ENCODE assay signal across 14 cellular contexts in the genomic region with DNA sequence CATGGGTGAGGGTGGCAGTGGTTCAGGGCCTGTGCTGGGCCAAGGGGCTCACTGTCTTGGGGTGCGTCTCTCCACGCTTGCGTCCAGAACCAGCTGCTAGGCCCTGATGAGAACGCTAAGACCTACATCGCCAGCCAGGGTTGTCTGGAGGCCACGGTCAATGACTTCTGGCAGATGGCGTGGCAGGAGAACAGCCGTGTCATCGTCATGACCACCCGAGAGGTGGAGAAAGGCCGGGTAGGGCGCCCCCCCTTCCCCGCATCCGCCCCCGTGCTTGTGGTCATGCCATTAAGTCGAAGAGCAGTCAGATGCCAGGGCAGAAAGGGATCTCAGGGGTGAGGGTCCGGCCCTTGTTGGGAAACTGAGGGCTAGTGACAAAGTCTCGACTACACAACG. TPM values are rescaled to one million over a fixed set of nuclear protein-coding genes. Genes with fewer than 3 reads are reported as not detected.
A peak's percentile ranks its signal among the peaks of the same experiment; 100 is the strongest.
DNase-seq lines count a peak whose midpoint lies in the region; ATAC-seq, FAIRE-seq and TF ChIP-seq lines count a peak whose summit lies in the region.
"Had no signal": no experiment of that assay in that cellular context is flagged by ENCODE, and none has a peak within 500 bp of the region (broad histone marks: within the 10 kb centered on the region; RNA-seq: fewer than 3 reads in every experiment).

No MANE protein-coding gene starts in this region.

- FAIRE-seq in GM12878 (lab: Jason Lieb, UNC), result no peak

- H3K4me3 ChIP-seq in SK-N-SH (ENCODE audit: low read depth in 2 of 2, low read length in 1 of 2) (no peak overlapping the region), GM12878 (peak overlapping the region; percentile 95; the same call in 1 of the 2 replicates), skin epidermis (no peak overlapping the region)

- intact Hi-C loops in GM12878 (cut with micrococcal nuclease; ENCODE audit: unreplicated experiment), result no loop called here

- no peaks in the 10 kb centered on the region for H3K36me3 ChIP-seq in SK-N-SH (replicated peaks in 1 of 2; ENCODE audit: control insufficient read depth in 1 of 2, insufficient read depth in 2 of 2, low read length in 1 of 2)
- H3K36me3 ChIP-seq in KOPT-K1 (ENCODE audit: insufficient read depth, low read length), result peaks cover 58% of the 10 kb centered on the region
- H3K36me3 ChIP-seq in GM12878 (ENCODE audit: control insufficient read depth in 2 of 2, insufficient read depth in 2 of 2, low read length in 1 of 2), result peaks cover 11 to 39% of the 10 kb centered on the region in 2 experiments

- no peak for TF ChIP-seq RAD21 in SK-N-SH (IDR thresholded peaks at IDR 0.05; ENCODE audit: low read length)
- no peak for TF ChIP-seq RAD21 in GM12878 (IDR thresholded peaks at IDR 0.05; ENCODE audit: insufficient read depth, low read depth, low read length)

- ATAC-seq in SK-N-SH treated with all-trans-retinoic acid at 6 μM for 48 hours (no peak), GM12878 (0 out of 3 replicates have a peak, but pooled peaks have one; percentile 0), HG03439 (IDR thresholded peaks at IDR 0.05; ENCODE audit: unreplicated experiment) (no peak)
- ATAC-seq: left cardiac atrium had no signal

- no peak overlapping the region for H2AFZ ChIP-seq in SK-N-SH (ENCODE audit: low read depth)
- H2AFZ ChIP-seq in GM12878 (ENCODE audit: control insufficient read depth, low read depth, low read length), result no peak overlapping the region

- H3K9ac ChIP-seq in SK-N-SH (no peak overlapping the region), GM12878 (ENCODE audit: control insufficient read depth, insufficient read depth, low read length) (peak overlapping the region; percentile 63)

- POLR2A ChIA-PET in SK-N-SH (lab: Yijun Ruan, JAX), result no interaction called here
- POLR2A ChIA-PET in GM12878 (lab: Charles Lee), result interaction anchor here (1.2 to 13.5 kb wide), 3 partner anchors 9 to 31 kb away, joined by 4 to 524 read pairs (median 7); partner anchors contain the start of genes C12orf57, PTPN6 and RNU7-1

- BruUV-seq in GM12878 (replicated peaks; lab: Mats Ljungman, UMichigan), result no TSS peak

- H3K27ac ChIP-seq in SK-N-SH (ENCODE audit: low read depth in 2 of 2, low read length in 1 of 2), result no peak overlapping the region
- H3K27ac ChIP-seq in KOPT-K1 (ENCODE audit: low read depth, low read length, poor library complexity, severe bottlenecking), result peak overlapping the region; percentile 97
- H3K27ac ChIP-seq in GM12878 (ENCODE audit: control insufficient read depth, insufficient read depth), result peak overlapping the region; percentile 99
- peak overlapping the region in 11 of 21 experiments; percentile 32 to 98 (median 51) for H3K27ac ChIP-seq in skin epidermis
- H3K27ac ChIP-seq: 22Rv1 had no signal

- TF ChIP-seq EP300 in SK-N-SH (IDR thresholded peaks at IDR 0.05; ENCODE audit: borderline replicate concordance in 1 of 2, low read depth in 1 of 2, low read length in 1 of 2), result no peak
- TF ChIP-seq EP300 in GM12878 (IDR thresholded peaks at IDR 0.05; ENCODE audit: borderline replicate concordance in 1 of 2, control insufficient read depth in 1 of 2, low read depth in 2 of 2, low read length in 2 of 2), result peak in 1 of 2 experiments; percentile 20; a peak in 1 of 4 replicates

- H3K4me1 ChIP-seq in SK-N-SH (ENCODE audit: control insufficient read depth in 1 of 2, insufficient read depth in 2 of 2, low read depth in 1 of 2, low read length in 1 of 2) (no peaks in the 10 kb centered on the region; a peak in 2 of 4 replicates), GM12878 (ENCODE audit: control insufficient read depth, insufficient read depth, low read length) (peaks cover 77% of the 10 kb centered on the region)

- no peaks in the 10 kb centered on the region for H4K20me1 ChIP-seq in SK-N-SH (ENCODE audit: insufficient read depth)
- no peaks in the 10 kb centered on the region for H4K20me1 ChIP-seq in GM12878 (ENCODE audit: control insufficient read depth, insufficient read depth)

- no peak for TF ChIP-seq POLR2A in GM12878 (IDR thresholded peaks at IDR 0.05; ENCODE audit: low read depth, low read length)

- H3K9me3 ChIP-seq in SK-N-SH (no peaks in the 10 kb centered on the region), KOPT-K1 (ENCODE audit: insufficient read depth, low read length, poor library complexity, severe bottlenecking) (no peaks in the 10 kb centered on the region), GM12878 (replicated peaks; ENCODE audit: control insufficient read depth, insufficient read depth, low read length) (no peaks in the 10 kb centered on the region)

- H3K4me2 ChIP-seq in SK-N-SH, result no peak overlapping the region
- peak overlapping the region; percentile 99 for H3K4me2 ChIP-seq in GM12878 (ENCODE audit: control insufficient read depth, insufficient read depth)

- peak; percentile 27 for DNase-seq in SK-N-SH
- DNase-seq in GM12878 (ENCODE audit: low read depth, low spot score), result no peak
- DNase-seq in NCI-H774 (lab: John Stamatoyannopoulos, UW), result no peak
- no peak for DNase-seq in NCI-H1092 treated with DMSO at 0.1 percent for 48 hours (lab: John Stamatoyannopoulos, UW)
- DNase-seq: activated CD4-positive, CD25-positive, alpha-beta regulatory T cell; DMS153; left cardiac atrium; NCI-H446 treated with DMSO at 0.1 percent for 48 hours; occipital lobe had no signal

- in situ Hi-C loops in GM12878 (cut with MboI), result loop anchor here (25.0 kb wide), 1 partner anchor 1681 kb away; no protein-coding TSS in a partner anchor

- H3K9me2 ChIP-seq in SK-N-SH, result no peaks in the 10 kb centered on the region

- RAD21 ChIA-PET in GM12878 (lab: Charles Lee; ENCODE audit: unreplicated experiment), result interaction anchor here (1.2 to 13.5 kb wide), 3 partner anchors 10 to 203 kb away, joined by 3 to 426 read pairs (median 6); partner anchors contain the start of genes C12orf57, C1RL, MLF2 and RNU7-1

- CTCF ChIA-PET in SK-N-SH (lab: Yijun Ruan, JAX) (interaction anchor here (1.6 to 2.4 kb wide), 4 partner anchors 8 to 13 kb away, joined by 4 to 15 read pairs (median 5); partner anchors contain the start of genes C12orf57 and RNU7-1), GM12878 (lab: Yijun Ruan, JAX) (interaction anchor here (1.0 to 13.2 kb wide), 3 partner anchors 9 to 32 kb away, joined by 3 to 645 read pairs (median 6); partner anchors contain the start of genes C12orf57, PTPN6 and RNU7-1)

- H3K27me3 ChIP-seq in SK-N-SH (ENCODE audit: insufficient read depth) (no peaks in the 10 kb centered on the region), GM12878 (replicated peaks in 1 of 2; ENCODE audit: control insufficient read depth in 2 of 2, insufficient read depth in 2 of 2, low read length in 1 of 2) (no peaks in the 10 kb centered on the region)

- TF ChIP-seq CTCF in SK-N-SH (IDR thresholded peaks at IDR 0.05) (no peak), GM12878 (IDR thresholded peaks at IDR 0.05 in 2 of 3, conservative IDR thresholded peaks at IDR 0.05 in 1 of 3; ENCODE audit: control insufficient read depth in 2 of 3, extremely low read depth in 1 of 3, insufficient read depth in 1 of 3, low read depth in 3 of 3, low read length in 3 of 3) (no peak)

- SMC1A ChIA-PET in GM12878 (lab: Charles Lee; ENCODE audit: uncharacterized antibody, unreplicated experiment), result interaction anchor here (0.9 to 13.2 kb wide), 5 partner anchors 9 to 31 kb away, joined by 3 to 395 read pairs (median 3); partner anchors contain the start of genes C12orf57, PTPN6 and RNU7-1

- H3K79me2 ChIP-seq in SK-N-SH (ENCODE audit: insufficient read depth) (no peaks in the 10 kb centered on the region), GM12878 (ENCODE audit: control insufficient read depth, insufficient read depth, low read length) (peaks cover 96% of the 10 kb centered on the region)

- WGBS in SK-N-SH (ENCODE audit: low lambda C conversion rate), result 79% methylated on average over 15 of the region's 19 CpGs
- WGBS in GM12878 (ENCODE audit: insufficient coverage, insufficient replicate concordance, low lambda C conversion rate, missing lambda C conversion rate), result 5% methylated on average over 19 of the region's 19 CpGs

- no peaks in the 10 kb centered on the region for H3F3A ChIP-seq in SK-N-SH (replicated peaks; ENCODE audit: insufficient read depth)

RNA-seq across cellular contexts. Expression of gene PTPN6, which starts 5.2 kb away (rescaled TPM):
- polyA plus RNA-seq in SK-N-SH (2012; rRNA removed) (0.12 and 0.18 TPM in 2 replicates), GM12878 (2011; rRNA removed) (208 and 364 TPM in 2 replicates), GM12878 (2014; fragmentation: Illumina TruSeq; extraction: Trizol) (265 and 453 TPM in 2 replicates), GM12878 (2014; fragmentation: Nextera tagmentation; extraction: Ambion mirVana) (100 to 1,000 TPM; 229 to 413 TPM), GM12878 (2014; rRNA removed) (397 and 409 TPM in 2 replicates), GM12878 (2016; fragmentation: Nextera tagmentation; extraction: Ambion mirVana) (100 to 1,000 TPM; 325 to 364 TPM)
- polyA plus RNA-seq in SK-N-SH (2012; cell fraction: cytosol; rRNA removed), result 0.09 TPM in 1 of 2 replicates, not detected in the other
- polyA plus RNA-seq in SK-N-SH (2012; cell fraction: nucleus; rRNA removed), result 0.43 and 0.96 TPM in 2 replicates
- 158 and 159 TPM in 2 replicates for total RNA-seq in GM12878 (2013; cell fraction: nucleolus; rRNA removed)
- total RNA-seq in GM12878 (2014; rRNA removed) (346 and 376 TPM in 2 replicates), GM12878 (2014; rRNA removed; fragmentation: Illumina TruSeq; extraction: Trizol) (214 and 235 TPM in 2 replicates), GM12878 (2021) (443 and 457 TPM in 2 replicates)
- polyA plus RNA-seq in GM12878 (2011; ENCODE audit: low read depth), result 315 TPM
- polyA plus RNA-seq in GM12878 (2011; cell fraction: cytosol; rRNA removed), result 393 and 481 TPM in 2 replicates
- polyA plus RNA-seq in GM12878 (2011; cell fraction: nucleus; rRNA removed), result 567 and 675 TPM in 2 replicates
- polyA plus RNA-seq in GM12878 (2012), result 374 and 383 TPM in 2 replicates
- 268 and 357 TPM in 2 replicates for polyA minus RNA-seq in GM12878 (2011; rRNA and poly(A)+ RNA removed)
- 137 and 144 TPM in 2 replicates for polyA minus RNA-seq in GM12878 (2011; cell fraction: cytosol; rRNA and poly(A)+ RNA removed)
- 127 and 185 TPM in 2 replicates for polyA minus RNA-seq in GM12878 (2011; cell fraction: nucleus; rRNA and poly(A)+ RNA removed)

RNA-seq across cellular contexts. Expression of gene C12orf57, which starts 12.5 kb away (rescaled TPM):
- polyA plus RNA-seq in SK-N-SH (2012; rRNA removed), result 560 and 659 TPM in 2 replicates
- polyA plus RNA-seq in SK-N-SH (2012; cell fraction: cytosol; rRNA removed), result 378 and 573 TPM in 2 replicates
- 265 and 491 TPM in 2 replicates for polyA plus RNA-seq in SK-N-SH (2012; cell fraction: nucleus; rRNA removed)
- 34.9 and 36.3 TPM in 2 replicates for total RNA-seq in GM12878 (2013; cell fraction: nucleolus; rRNA removed)
- 223 and 231 TPM in 2 replicates for total RNA-seq in GM12878 (2014; rRNA removed)
- total RNA-seq in GM12878 (2014; rRNA removed; fragmentation: Illumina TruSeq; extraction: Trizol), result 109 and 124 TPM in 2 replicates
- total RNA-seq in GM12878 (2021), result 192 and 194 TPM in 2 replicates
- 177 TPM for polyA plus RNA-seq in GM12878 (2011; ENCODE audit: low read depth)
- 183 and 331 TPM in 2 replicates for polyA plus RNA-seq in GM12878 (2011; rRNA removed)
- polyA plus RNA-seq in GM12878 (2011; cell fraction: cytosol; rRNA removed), result 632 and 839 TPM in 2 replicates
- polyA plus RNA-seq in GM12878 (2011; cell fraction: nucleus; rRNA removed), result 336 and 343 TPM in 2 replicates
- 433 and 438 TPM in 2 replicates for polyA plus RNA-seq in GM12878 (2012)
- polyA plus RNA-seq in GM12878 (2014; fragmentation: Illumina TruSeq; extraction: Trizol), result 8.0 and 64.5 TPM in 2 replicates
- polyA plus RNA-seq in GM12878 (2014; fragmentation: Nextera tagmentation; extraction: Ambion mirVana), result 100 to 1,000 TPM; 138 to 170 TPM
- 373 and 377 TPM in 2 replicates for polyA plus RNA-seq in GM12878 (2014; rRNA removed)
- polyA plus RNA-seq in GM12878 (2016; fragmentation: Nextera tagmentation; extraction: Ambion mirVana), result 100 to 1,000 TPM; 274 to 291 TPM
- 89.4 and 141 TPM in 2 replicates for polyA minus RNA-seq in GM12878 (2011; rRNA and poly(A)+ RNA removed)
- 46.1 and 52.9 TPM in 2 replicates for polyA minus RNA-seq in GM12878 (2011; cell fraction: cytosol; rRNA and poly(A)+ RNA removed)
- polyA minus RNA-seq in GM12878 (2011; cell fraction: nucleus; rRNA and poly(A)+ RNA removed), result 71.7 and 114 TPM in 2 replicates

RNA-seq across cellular contexts. Expression of gene RNU7-1, which starts 12.7 kb away (rescaled TPM):
- not detected in 2 replicates for polyA plus RNA-seq in SK-N-SH (2012; rRNA removed)
- not detected in 2 replicates for polyA plus RNA-seq in SK-N-SH (2012; cell fraction: cytosol; rRNA removed)
- polyA plus RNA-seq in SK-N-SH (2012; cell fraction: nucleus; rRNA removed), result not detected in 2 replicates
- total RNA-seq in GM12878 (2013; cell fraction: nucleolus; rRNA removed), result not detected in 2 replicates
- not detected in 2 replicates for total RNA-seq in GM12878 (2014; rRNA removed)
- total RNA-seq in GM12878 (2014; rRNA removed; fragmentation: Illumina TruSeq; extraction: Trizol), result not detected in 2 replicates
- total RNA-seq in GM12878 (2021), result not detected in 2 replicates
- not detected for polyA plus RNA-seq in GM12878 (2011; ENCODE audit: low read depth)
- polyA plus RNA-seq in GM12878 (2011; rRNA removed), result not detected in 2 replicates
- polyA plus RNA-seq in GM12878 (2011; cell fraction: cytosol; rRNA removed), result not detected in 2 replicates
- not detected in 2 replicates for polyA plus RNA-seq in GM12878 (2011; cell fraction: nucleus; rRNA removed)
- polyA plus RNA-seq in GM12878 (2012), result not detected in 2 replicates
- polyA plus RNA-seq in GM12878 (2014; fragmentation: Illumina TruSeq; extraction: Trizol), result not detected in 2 replicates
- not detected for polyA plus RNA-seq in GM12878 (2014; fragmentation: Nextera tagmentation; extraction: Ambion mirVana)
- polyA plus RNA-seq in GM12878 (2014; rRNA removed), result not detected in 2 replicates
- not detected for polyA plus RNA-seq in GM12878 (2016; fragmentation: Nextera tagmentation; extraction: Ambion mirVana)
- not detected in 2 replicates for polyA minus RNA-seq in GM12878 (2011; rRNA and poly(A)+ RNA removed)
- polyA minus RNA-seq in GM12878 (2011; cell fraction: cytosol; rRNA and poly(A)+ RNA removed), result not detected in 2 replicates
- not detected in 2 replicates for polyA minus RNA-seq in GM12878 (2011; cell fraction: nucleus; rRNA and poly(A)+ RNA removed)
- total RNA-seq: left cardiac atrium, occipital lobe had no signal

RNA-seq across cellular contexts. Expression of gene PHB2, which starts 14.1 kb away (rescaled TPM):
- 386 and 447 TPM in 2 replicates for polyA plus RNA-seq in SK-N-SH (2012; rRNA removed)
- 287 and 379 TPM in 2 replicates for polyA plus RNA-seq in SK-N-SH (2012; cell fraction: cytosol; rRNA removed)
- 324 and 396 TPM in 2 replicates for polyA plus RNA-seq in SK-N-SH (2012; cell fraction: nucleus; rRNA removed)
- 71.8 and 79.5 TPM in 2 replicates for total RNA-seq in GM12878 (2013; cell fraction: nucleolus; rRNA removed)
- 517 and 520 TPM in 2 replicates for total RNA-seq in GM12878 (2014; rRNA removed)
- total RNA-seq in GM12878 (2014; rRNA removed; fragmentation: Illumina TruSeq; extraction: Trizol), result 421 and 455 TPM in 2 replicates
- 466 and 483 TPM in 2 replicates for total RNA-seq in GM12878 (2021)
- 203 TPM for polyA plus RNA-seq in GM12878 (2011; ENCODE audit: low read depth)
- polyA plus RNA-seq in GM12878 (2011; rRNA removed), result 395 and 522 TPM in 2 replicates
- polyA plus RNA-seq in GM12878 (2011; cell fraction: cytosol; rRNA removed), result 672 and 758 TPM in 2 replicates
- polyA plus RNA-seq in GM12878 (2011; cell fraction: nucleus; rRNA removed), result 449 and 501 TPM in 2 replicates
- 307 and 316 TPM in 2 replicates for polyA plus RNA-seq in GM12878 (2012)
- 410 and 549 TPM in 2 replicates for polyA plus RNA-seq in GM12878 (2014; fragmentation: Illumina TruSeq; extraction: Trizol)
- 100 to 1,000 TPM; 112 to 270 TPM for polyA plus RNA-seq in GM12878 (2014; fragmentation: Nextera tagmentation; extraction: Ambion mirVana)
- 586 and 591 TPM in 2 replicates for polyA plus RNA-seq in GM12878 (2014; rRNA removed)
- 100 to 1,000 TPM; 412 to 433 TPM for polyA plus RNA-seq in GM12878 (2016; fragmentation: Nextera tagmentation; extraction: Ambion mirVana)
- 204 and 309 TPM in 2 replicates for polyA minus RNA-seq in GM12878 (2011; rRNA and poly(A)+ RNA removed)
- 112 and 115 TPM in 2 replicates for polyA minus RNA-seq in GM12878 (2011; cell fraction: cytosol; rRNA and poly(A)+ RNA removed)
- 98.4 and 155 TPM in 2 replicates for polyA minus RNA-seq in GM12878 (2011; cell fraction: nucleus; rRNA and poly(A)+ RNA removed)

RNA-seq across cellular contexts. Expression of gene EMG1, which starts 14.4 kb away (rescaled TPM):
- polyA plus RNA-seq in SK-N-SH (2012; rRNA removed), result 77.4 and 82.8 TPM in 2 replicates
- 74.4 and 76.0 TPM in 2 replicates for polyA plus RNA-seq in SK-N-SH (2012; cell fraction: cytosol; rRNA removed)
- polyA plus RNA-seq in SK-N-SH (2012; cell fraction: nucleus; rRNA removed), result 73.4 and 75.5 TPM in 2 replicates
- total RNA-seq in GM12878 (2013; cell fraction: nucleolus; rRNA removed), result 120 and 131 TPM in 2 replicates
- 54.6 and 69.0 TPM in 2 replicates for total RNA-seq in GM12878 (2014; rRNA removed)
- total RNA-seq in GM12878 (2014; rRNA removed; fragmentation: Illumina TruSeq; extraction: Trizol), result 67.8 and 69.9 TPM in 2 replicates
- total RNA-seq in GM12878 (2021), result 82.4 and 84.4 TPM in 2 replicates
- 25.0 TPM for polyA plus RNA-seq in GM12878 (2011; ENCODE audit: low read depth)
- 75.9 and 77.7 TPM in 2 replicates for polyA plus RNA-seq in GM12878 (2011; rRNA removed)
- 52.6 and 55.9 TPM in 2 replicates for polyA plus RNA-seq in GM12878 (2011; cell fraction: cytosol; rRNA removed)
- 44.5 and 60.9 TPM in 2 replicates for polyA plus RNA-seq in GM12878 (2011; cell fraction: nucleus; rRNA removed)
- polyA plus RNA-seq in GM12878 (2012), result 44.6 and 77.4 TPM in 2 replicates
- polyA plus RNA-seq in GM12878 (2014; fragmentation: Illumina TruSeq; extraction: Trizol), result 77.2 and 91.3 TPM in 2 replicates
- 100 to 1,000 TPM; 158 to 164 TPM for polyA plus RNA-seq in GM12878 (2014; fragmentation: Nextera tagmentation; extraction: Ambion mirVana)
- 78.0 and 94.4 TPM in 2 replicates for polyA plus RNA-seq in GM12878 (2014; rRNA removed)
- polyA plus RNA-seq in GM12878 (2016; fragmentation: Nextera tagmentation; extraction: Ambion mirVana), result 100 to 1,000 TPM; 154 to 165 TPM
- 35.5 and 39.6 TPM in 2 replicates for polyA minus RNA-seq in GM12878 (2011; rRNA and poly(A)+ RNA removed)
- polyA minus RNA-seq in GM12878 (2011; cell fraction: cytosol; rRNA and poly(A)+ RNA removed), result 16.1 and 16.7 TPM in 2 replicates
- 25.1 and 34.8 TPM in 2 replicates for polyA minus RNA-seq in GM12878 (2011; cell fraction: nucleus; rRNA and poly(A)+ RNA removed)

Comparison
In these comparisons a context has a peak if more than half of its experiments do, and no peak if none do; other contexts are left out.
1. H3K27ac ChIP-seq: peak in KOPT-K1 (single experiment), GM12878 (single experiment) and skin epidermis (11 of 21); none in SK-N-SH (0 of 2).
2. RNA of gene PTPN6, which starts 5.2 kb away (polyA plus RNA-seq): 208 to 675 TPM in GM12878; 0.09 to 0.96 TPM in SK-N-SH; every median in the first group is over 100 times any median in the second.
3. Of the 26 proteins assayed by ChIP-seq in both GM12878 and SK-N-SH: peak only in GM12878: MAX, MXI1, POLR2AphosphoS5, SIN3A and TCF12; only in SK-N-SH: none; in both: none; in neither: 20; mixed calls (peak in some experiments, not most) for 1.